ENCODE assay signal across 10 cellular contexts in genomic region chr3:67048067-67048715, GRCh38. TPM values are rescaled to one million over a fixed set of nuclear protein-coding genes. Genes with fewer than 3 reads are reported as not detected.
A peak's percentile ranks its signal among the peaks of the same experiment; 100 is the strongest.
DNase-seq lines count a peak whose midpoint lies in the region; ATAC-seq, FAIRE-seq and TF ChIP-seq lines count a peak whose summit lies in the region.
"Had no signal": no experiment of that assay in that cellular context is flagged by ENCODE, and none has a peak within 500 bp of the region (broad histone marks: within the 10 kb centered on the region; RNA-seq: fewer than 3 reads in every experiment).

No MANE protein-coding gene starts in this region.

- no peak for TF ChIP-seq CTCF in thyroid gland (IDR thresholded peaks at IDR 0.05)

- H3K4me1 ChIP-seq in thyroid gland (no peaks in the 10 kb centered on the region), small intestine (ENCODE audit: control insufficient read depth in 2 of 2, insufficient read depth in 1 of 2, low read depth in 1 of 2, low read length in 1 of 2) (no peaks in the 10 kb centered on the region)

- FAIRE-seq in small intestine (lab: Jason Lieb, UNC), result no peak

- DNase-seq in SKM-1 treated with dmso at 0.1 percent for 144 hours (lab: John Stamatoyannopoulos, UW; ENCODE audit: unreplicated experiment) (peak; percentile 19), SKM-1 (lab: John Stamatoyannopoulos, UW; ENCODE audit: unreplicated experiment) (no peak), MV-4-11 (lab: John Stamatoyannopoulos, UW) (peak; percentile 80), DMS114 treated with DMSO at 0.1 percent for 48 hours (lab: John Stamatoyannopoulos, UW; ENCODE audit: unreplicated experiment) (no peak), thyroid gland (no peak), small intestine (no peak), NCI-H2029 treated with DMSO at 0.1 percent for 48 hours (lab: John Stamatoyannopoulos, UW) (no peak)
- DNase-seq: 8988T, NCI-H1436 had no signal

- intact Hi-C loops in thyroid gland (cut with DNase I), result no loop called here

- WGBS in thyroid gland, 2 donors, result 82 to 84% methylated on average over 2 of the region's 2 CpGs
- WGBS in small intestine, 3 donors, result 76 to 94% (median 84%) methylated on average over 2 of the region's 2 CpGs

- H3K9me3 ChIP-seq in thyroid gland, result no peaks in the 10 kb centered on the region
- no peaks in the 10 kb centered on the region for H3K9me3 ChIP-seq in small intestine (ENCODE audit: control insufficient read depth, low read depth)

- peak; percentile 94 for ATAC-seq in HG02885 (IDR thresholded peaks at IDR 0.05; ENCODE audit: poor library complexity, unreplicated experiment)

- H3K27ac ChIP-seq in thyroid gland, result no peak overlapping the region
- no peak overlapping the region for H3K27ac ChIP-seq in small intestine (ENCODE audit: low read depth in 1 of 2, low read length in 1 of 2)

- H3K36me3 ChIP-seq in thyroid gland (no peaks in the 10 kb centered on the region), small intestine (ENCODE audit: control insufficient read depth in 2 of 2, insufficient read depth in 2 of 2, low read length in 2 of 2) (no peaks in the 10 kb centered on the region)

- H3K27me3 ChIP-seq in thyroid gland (no peaks in the 10 kb centered on the region), small intestine (ENCODE audit: control insufficient read depth in 2 of 2, insufficient read depth in 2 of 2, low read length in 2 of 2) (no peaks in the 10 kb centered on the region)

- H3K4me3 ChIP-seq in thyroid gland (replicated peaks in 1 of 3) (no peak overlapping the region), small intestine (ENCODE audit: low read depth in 1 of 2, low read length in 2 of 2) (no peak overlapping the region)

- no peak for TF ChIP-seq POLR2A in thyroid gland (IDR thresholded peaks at IDR 0.05)

RNA-seq across cellular contexts. Expression of gene KBTBD8, which starts 50.1 kb away (rescaled TPM):
- 1 to 10 TPM in 2 of 4 donors, under 1 TPM in 2; 0.54 to 1.2 (median 1.00) TPM for total RNA-seq in thyroid gland
- polyA plus RNA-seq in small intestine, result 1 to 10 TPM in 2 of 3 donors, under 1 TPM in 1; 0.81 to 1.8 (median 1.7) TPM

Comparison
In these comparisons a context has a peak if more than half of its experiments do, and no peak if none do; other contexts are left out.
1. DNase-seq: peak in SKM-1 treated with dmso at 0.1 percent for 144 hours (single experiment) and MV-4-11 (single experiment); none in SKM-1 (single experiment), DMS114 treated with DMSO at 0.1 percent for 48 hours (single experiment), thyroid gland (0 of 2), small intestine (single experiment) and NCI-H2029 treated with DMSO at 0.1 percent for 48 hours (single experiment).